ENCODE assay signal across 22 cellular contexts in genomic region chr2:189595412-189595811, GRCh38.
"Had no signal": no experiment of that assay in that cellular context is flagged by ENCODE, and none has a peak within 500 bp of the region (broad histone marks: within the 10 kb centered on the region; RNA-seq: fewer than 3 reads in every experiment).

No MANE protein-coding gene starts in this region.

- H3K4me3 ChIP-seq: K562 had no signal

- H3K27ac ChIP-seq: HL-60, KMS-11, RWPE1 had no signal

- H3K9me3 ChIP-seq: SK-N-SH had no signal

- DNase-seq: Kasumi-1, MM.1S, NCI-H1092 treated with DMSO at 0.1 percent for 48 hours, NCI-H1436, NCI-H187, NCI-H2029, NCI-H2081 treated with DMSO at 0.1 percent for 48 hours, NCI-H2171, NCI-H226, NCI-H446, NCI-H510A, NCI-H524 treated with DMSO at 0.1 percent for 48 hours, NCI-H69, NCI-H774, PC-3, SHP77, SK-N-SH had no signal

- ATAC-seq: K562, Panc1, PC-3 had no signal
